ENCODE assay signal across 8 cellular contexts in genomic region chr5:149345892-149346222, GRCh38. TPM values are rescaled to one million over a fixed set of nuclear protein-coding genes. Genes with fewer than 3 reads are reported as not detected.
DNase-seq lines count a peak whose midpoint lies in the region; ATAC-seq and TF ChIP-seq lines count a peak whose summit lies in the region.

No MANE protein-coding gene starts in this region.

- CTCF ChIA-PET in HEK293 (lab: Yijun Ruan, JAX): interaction anchor here (0.8 to 1.8 kb wide), 6 partner anchors 12 to 37 kb away, joined by 3 to 6 read pairs (median 4); partner anchors contain the start of gene PCYOX1L

- no peaks in the 10 kb centered on the region for H3K27me3 ChIP-seq in uterus

- no peaks in the 10 kb centered on the region for H3K4me1 ChIP-seq in HEK293 (ENCODE audit: control insufficient read depth, insufficient read depth, low read length)
- H3K4me1 ChIP-seq in mesodermal cell (ENCODE audit: control insufficient read depth, insufficient read depth, low read length, poor library complexity, severe bottlenecking): peaks cover 4% of the 10 kb centered on the region
- peaks cover 4 to 7% of the 10 kb centered on the region in 2 donors for H3K4me1 ChIP-seq in uterus

- intact Hi-C loops in dendritic cell treated with granulocyte-macrophage colony-stimulating factor and Interleukin-4, amounts not matched to agents 40 ng/mL and 50 ng/mL, for 4 days (cut with micrococcal nuclease): loop anchor here (2.0 kb wide), 1 partner anchor 13 kb away; the partner anchor contains the start of gene PCYOX1L
- intact Hi-C loops in uterus (cut with DNase I; ENCODE audit: low total_unique reads): no loop called here

- H3K27me3 Mint-ChIP-seq in dendritic cell treated with granulocyte-macrophage colony-stimulating factor and Interleukin-4, amounts not matched to agents 40 ng/mL and 50 ng/mL, for 4 days: no peaks in the 10 kb centered on the region

- POLR2A ChIA-PET in HEK293 (lab: Yijun Ruan, JAX): interaction anchor here (0.8 to 4.9 kb wide), 5 partner anchors 10 to 39 kb away, joined by 3 to 77 read pairs (median 5); partner anchors contain the start of gene PCYOX1L

- no peak for TF ChIP-seq POLR2A in uterus (IDR thresholded peaks at IDR 0.05)

- H3K9me3 Mint-ChIP-seq in dendritic cell treated with granulocyte-macrophage colony-stimulating factor and Interleukin-4, amounts not matched to agents 40 ng/mL and 50 ng/mL, for 4 days: no peaks in the 10 kb centered on the region

- H3K27ac ChIP-seq in HEK293 (ENCODE audit: extremely low read depth, low read depth, low read length) (peak overlapping the region; percentile 57), mesodermal cell (ENCODE audit: low read depth, low read length, severe bottlenecking) (peak overlapping the region; percentile 70), uterus (peak overlapping the region; percentile 86 to 88)

- peaks cover 37% of the 10 kb centered on the region for H3K4me1 Mint-ChIP-seq in dendritic cell treated with granulocyte-macrophage colony-stimulating factor and Interleukin-4, amounts not matched to agents 40 ng/mL and 50 ng/mL, for 4 days (ENCODE audit: low read depth)

- H3K36me3 ChIP-seq in HEK293 (ENCODE audit: control insufficient read depth in 2 of 2, insufficient read depth in 1 of 2, low read length in 2 of 2) (peaks cover 27 to 39% of the 10 kb centered on the region in 2 experiments), mesodermal cell (ENCODE audit: control insufficient read depth, insufficient read depth, low read length) (peaks cover 41% of the 10 kb centered on the region), uterus (no peaks in the 10 kb centered on the region)

- 3 to 6% methylated on average over 5 to 11 of the region's 11 CpGs for WGBS in mesodermal cell (ENCODE audit: insufficient coverage in 2 of 2), 2 experiments

- TF ChIP-seq CTCF in HEK293 (tag by site-specific recombination; IDR thresholded peaks at IDR 0.05) (no peak), uterus (IDR thresholded peaks at IDR 0.05) (no peak)

- no peaks in the 10 kb centered on the region for H3K9me3 ChIP-seq in HEK293 (ENCODE audit: control insufficient read depth, insufficient read depth, low read depth, low read length)
- no peaks in the 10 kb centered on the region for H3K9me3 ChIP-seq in mesodermal cell (ENCODE audit: control insufficient read depth, low read length)
- H3K9me3 ChIP-seq in uterus: no peaks in the 10 kb centered on the region

- peaks cover 44% of the 10 kb centered on the region for H3K36me3 Mint-ChIP-seq in dendritic cell treated with granulocyte-macrophage colony-stimulating factor and Interleukin-4, amounts not matched to agents 40 ng/mL and 50 ng/mL, for 4 days (ENCODE audit: low read depth)

- DNase-seq in EL: peak; percentile 36
- DNase-seq in RPMI8226: peak; percentile 23
- no peak for DNase-seq in uterus
- DNase-seq in 8988T: no peak

- no peak for ATAC-seq in HG03342 (IDR thresholded peaks at IDR 0.05; ENCODE audit: unreplicated experiment)

- H3K4me3 ChIP-seq in HEK293 (ENCODE audit: low read depth, low read length): peak overlapping the region; percentile 94
- H3K4me3 ChIP-seq in mesodermal cell (ENCODE audit: extremely low read depth, insufficient read depth, low read length, poor library complexity, severe bottlenecking): peak overlapping the region; percentile 90
- H3K4me3 ChIP-seq in uterus: peak overlapping the region; percentile 55 to 85

- H3K4me3 Mint-ChIP-seq in dendritic cell treated with granulocyte-macrophage colony-stimulating factor and Interleukin-4, amounts not matched to agents 40 ng/mL and 50 ng/mL, for 4 days: peak overlapping the region; percentile 89

- peak overlapping the region; percentile 97 for H3K27ac Mint-ChIP-seq in dendritic cell treated with granulocyte-macrophage colony-stimulating factor and Interleukin-4, amounts not matched to agents 40 ng/mL and 50 ng/mL, for 4 days

TF ChIP-seq in HEK293, 187 proteins besides CTCF, POLR2A, EP300 and RAD21:
- TF ChIP-seq ZSCAN23 (tag by site-specific recombination; IDR thresholded peaks at IDR 0.05) (0 out of 2 replicates have a peak, but pooled peaks have one; percentile 2), ZBTB10 (tag by site-specific recombination; IDR thresholded peaks at IDR 0.05) (0 out of 2 replicates have a peak, but pooled peaks have one; percentile 12), ZNF660 (tag by site-specific recombination; IDR thresholded peaks at IDR 0.05) (0 out of 2 replicates have a peak, but pooled peaks have one; percentile 13), ZNF24 (tag by site-specific recombination; IDR thresholded peaks at IDR 0.05) (0 out of 2 replicates have a peak, but pooled peaks have one; percentile 12), PRDM2 (tag by site-specific recombination; IDR thresholded peaks at IDR 0.05; ENCODE audit: borderline replicate concordance) (no peak), ZNF146 (tag by site-specific recombination; IDR thresholded peaks at IDR 0.05) (no peak)

RNA-seq across cellular contexts. Expression of gene GRPEL2, which starts 0.6 kb away (rescaled TPM):
- 11.0 TPM for polyA plus RNA-seq in mesodermal cell (2013, experiment 1 of 2)
- polyA plus RNA-seq in mesodermal cell (2013, experiment 2 of 2): 12.0 TPM
- total RNA-seq in uterus: 10 to 100 TPM; 13.5 to 27.0 (median 22.6) TPM

RNA-seq across cellular contexts. Expression of gene PCYOX1L, which starts 12.0 kb away (rescaled TPM):
- polyA plus RNA-seq in mesodermal cell (2013, experiment 1 of 2): 13.9 TPM
- 13.2 TPM for polyA plus RNA-seq in mesodermal cell (2013, experiment 2 of 2)
- 1 to 10 TPM in 3 of 4 donors, under 1 TPM in 1; 0.59 to 8.6 (median 5.9) TPM for total RNA-seq in uterus

RNA-seq across cellular contexts. Expression of gene IL17B, which starts 33.2 kb away (rescaled TPM):
- polyA plus RNA-seq in mesodermal cell (2013, experiment 1 of 2): 1.7 TPM
- 1.0 TPM for polyA plus RNA-seq in mesodermal cell (2013, experiment 2 of 2)
- total RNA-seq in uterus: 1 to 10 TPM in 2 of 4 donors, not detected in 2; 1.6 to 2.3 TPM

Comparison
In these comparisons a context has a peak if more than half of its experiments do, and no peak if none do; other contexts are left out.
1. DNase-seq: peak in EL (single experiment) and RPMI8226 (single experiment); none in uterus (0 of 2) and 8988T (single experiment).
2. Peak in every context shown above with its lines, with median percentiles within 50 percentile points of each other: H3K27ac ChIP-seq and H3K4me3 ChIP-seq.